18 cellular contexts compared by ENCODE assay signal in genomic region chr14:92726933-92727262, GRCh38. TPM values are rescaled to one million over a fixed set of nuclear protein-coding genes. Genes with fewer than 3 reads are reported as not detected.
A peak's percentile ranks its signal among the peaks of the same experiment; 100 is the strongest.
DNase-seq lines count a peak whose midpoint lies in the region; ATAC-seq, FAIRE-seq and TF ChIP-seq lines count a peak whose summit lies in the region.
"Had no signal": no experiment of that assay in that cellular context is flagged by ENCODE, and none has a peak within 500 bp of the region (broad histone marks: within the 10 kb centered on the region; RNA-seq: fewer than 3 reads in every experiment).

No MANE protein-coding gene starts in this region.

- H3K27ac ChIP-seq in A549 (peak overlapping the region; percentile 75 to 86), HEK293 (ENCODE audit: extremely low read depth, low read depth, low read length) (no peak overlapping the region)
- H3K27ac ChIP-seq: ovary had no signal

- CTCF ChIA-PET in A549 (lab: Yijun Ruan, JAX) (interaction anchor here (1.3 to 6.2 kb wide), 6 partner anchors 12 to 57 kb away, joined by 3 to 54 read pairs (median 8); partner anchors contain the start of gene LGMN), HEK293 (lab: Yijun Ruan, JAX) (interaction anchor here (0.7 kb wide), 1 partner anchor 1099 kb away, joined by 3 read pairs; no protein-coding TSS in a partner anchor)

- no peaks in the 10 kb centered on the region for H3K4me1 Mint-ChIP-seq in endothelial cell (ENCODE audit: unreplicated experiment)
- peaks cover 26% of the 10 kb centered on the region for H3K4me1 Mint-ChIP-seq in stimulated activated naive CD8-positive, alpha-beta T cell treated with anti-CD3 and anti-CD28 coated beads, Interleukin-15, amount 100 ng/mL, for 72 hours

- 90% methylated on average over 8 of the region's 8 CpGs for WGBS in A549 (ENCODE audit: missing lambda C conversion rate)

- no peak overlapping the region for H3K4me3 ChIP-seq in A549
- no peak overlapping the region for H3K4me3 ChIP-seq in HEK293 (ENCODE audit: low read depth, low read length)
- H3K4me3 ChIP-seq: heart left ventricle, mucosa of descending colon, ovary, spleen had no signal

- H3K27ac Mint-ChIP-seq in endothelial cell (ENCODE audit: unreplicated experiment), result no peak overlapping the region
- H3K27ac Mint-ChIP-seq in stimulated activated naive CD8-positive, alpha-beta T cell treated with anti-CD3 and anti-CD28 coated beads, Interleukin-15, amount 100 ng/mL, for 72 hours, result no peak overlapping the region

- H3K4me1 ChIP-seq in A549, result peaks cover 52% of the 10 kb centered on the region
- H3K4me1 ChIP-seq in HEK293 (ENCODE audit: control insufficient read depth, insufficient read depth, low read length), result no peaks in the 10 kb centered on the region

- H3K27me3 Mint-ChIP-seq in endothelial cell (ENCODE audit: unreplicated experiment), result no peaks in the 10 kb centered on the region
- H3K27me3 Mint-ChIP-seq in stimulated activated naive CD8-positive, alpha-beta T cell treated with anti-CD3 and anti-CD28 coated beads, Interleukin-15, amount 100 ng/mL, for 72 hours, result peaks cover 21% of the 10 kb centered on the region

- TF ChIP-seq EP300 in A549 (IDR thresholded peaks at IDR 0.05), result no peak

- no peaks in the 10 kb centered on the region for H3K9me3 Mint-ChIP-seq in endothelial cell (ENCODE audit: unreplicated experiment)
- peaks cover 0 to 7% of the 10 kb centered on the region in 2 donors for H3K9me3 Mint-ChIP-seq in stimulated activated naive CD8-positive, alpha-beta T cell treated with anti-CD3 and anti-CD28 coated beads, Interleukin-15, amount 100 ng/mL, for 72 hours

- no peak for FAIRE-seq in A549 (lab: Jason Lieb, UNC)

- no peak for ATAC-seq in A549
- ATAC-seq in GM18517 (IDR thresholded peaks at IDR 0.05; ENCODE audit: unreplicated experiment), result no peak
- ATAC-seq in stimulated activated naive CD8-positive, alpha-beta T cell treated with anti-CD3 and anti-CD28 coated beads, Interleukin-15, amount 100 ng/mL, for 72 hours, result no peak

- H3K9me3 ChIP-seq in A549 (peaks cover 8% of the 10 kb centered on the region; the same call in 2 of the 3 replicates), HEK293 (ENCODE audit: control insufficient read depth, insufficient read depth, low read depth, low read length) (no peaks in the 10 kb centered on the region)
- H3K9me3 ChIP-seq: heart left ventricle, mucosa of descending colon, ovary had no signal

- TF ChIP-seq POLR2A in A549 (IDR thresholded peaks at IDR 0.05; ENCODE audit: low read length), result no peak

- H3K4me3 Mint-ChIP-seq in endothelial cell (ENCODE audit: unreplicated experiment), result peak overlapping the region; percentile 7
- H3K4me3 Mint-ChIP-seq in stimulated activated naive CD8-positive, alpha-beta T cell treated with anti-CD3 and anti-CD28 coated beads, Interleukin-15, amount 100 ng/mL, for 72 hours, result no peak overlapping the region
- H3K4me3 Mint-ChIP-seq: T-helper 1 cell treated with Interleukin-12 subunit alpha and Interleukin-12 subunit beta and Interleukin-4 antibody, amounts not matched to agents 30 μg/mL and 1 μg/mL, for 36 hours had no signal

- H3K4me2 ChIP-seq in A549, result peak overlapping the region; percentile 60

- TF ChIP-seq CTCF in A549 (IDR thresholded peaks at IDR 0.05) (no peak), HEK293 (tag by site-specific recombination; IDR thresholded peaks at IDR 0.05) (no peak), endothelial cell (IDR thresholded peaks at IDR 0.05; ENCODE audit: unreplicated experiment) (no peak)

- peaks cover 37% of the 10 kb centered on the region for H3K36me3 Mint-ChIP-seq in endothelial cell (ENCODE audit: low read depth, unreplicated experiment)

- POLR2A ChIA-PET in A549 (lab: Yijun Ruan, JAX), result interaction anchor here (0.6 to 2.9 kb wide), 2 partner anchors 18 to 22 kb away, joined by 9 to 30 read pairs; partner anchors contain the start of gene LGMN
- POLR2A ChIA-PET in HEK293 (lab: Yijun Ruan, JAX), result interaction anchor here (0.6 to 6.6 kb wide), 2 partner anchors 21 to 41 kb away, joined by 4 to 34 read pairs; partner anchors contain the start of gene LGMN

- DNase-seq in A549 (ENCODE audit: low read depth in 1 of 2, low spot score in 1 of 2), result no peak
- no peak for DNase-seq in endothelial cell (ENCODE audit: low spot score)
- DNase-seq in posterior vena cava (ENCODE audit: low spot score), result peak; percentile 26
- no peak for DNase-seq in stimulated activated naive CD8-positive, alpha-beta T cell treated with anti-CD3 and anti-CD28 coated beads, Interleukin-15, amount 100 ng/mL, for 72 hours
- no peak for DNase-seq in superior temporal gyrus (ENCODE audit: extremely low spot score)
- no peak for DNase-seq in kidney glomerular epithelial cell (lab: John Stamatoyannopoulos, UW)
- DNase-seq: dermis blood vessel endothelial cell; GOT3; NCI-H345; SIG-M5; spleen; stimulated activated naive CD4-positive, alpha-beta T cell had no signal

- H3K36me3 ChIP-seq in HEK293 (ENCODE audit: control insufficient read depth in 2 of 2, insufficient read depth in 1 of 2, low read length in 2 of 2), result peaks cover 9 to 11% of the 10 kb centered on the region in 2 experiments; a peak in 1 of 3 replicates
- H3K36me3 ChIP-seq: ovary had no signal

- intact Hi-C loops in posterior vena cava (cut with DNase I), result no loop called here

- TF ChIP-seq RAD21 in A549 (conservative IDR thresholded peaks at IDR 0.05 in 1 of 2, IDR thresholded peaks at IDR 0.05 in 1 of 2), result no peak

TF ChIP-seq in A549, 52 proteins besides CTCF, POLR2A, EP300 and RAD21:
- TF ChIP-seq GATA3 (IDR thresholded peaks at IDR 0.05; ENCODE audit: borderline replicate concordance) (peak; percentile 34; the same call in 1 of the 2 replicates), E2F6 (IDR thresholded peaks at IDR 0.05; ENCODE audit: borderline replicate concordance, low read depth) (no peak), KDM1A (IDR thresholded peaks at IDR 0.05; ENCODE audit: low read depth) (no peak)

TF ChIP-seq in HEK293, 187 proteins besides CTCF, POLR2A, EP300 and RAD21:
- TF ChIP-seq ZNF274 (IDR thresholded peaks at IDR 0.05; ENCODE audit: low read length) (no peak), ZNF274 (tag by site-specific recombination; IDR thresholded peaks at IDR 0.05; ENCODE audit: borderline replicate concordance) (no peak), ZNF747 (tag by site-specific recombination; IDR thresholded peaks at IDR 0.05) (no peak), HOXC10 (CRISPR knock-in tag; IDR thresholded peaks at IDR 0.05) (no peak), ZNF571 (tag by site-specific recombination; IDR thresholded peaks at IDR 0.05) (no peak), ZNF24 (tag by site-specific recombination; IDR thresholded peaks at IDR 0.05) (no peak), ZNF580 (tag by site-specific recombination; IDR thresholded peaks at IDR 0.05) (peak; percentile 61; the same call in 1 of the 2 replicates), ZNF530 (tag by site-specific recombination; IDR thresholded peaks at IDR 0.05; ENCODE audit: low read depth) (no peak), ZNF707 (tag by site-specific recombination; IDR thresholded peaks at IDR 0.05) (no peak), ZNF280D (tag by site-specific recombination; IDR thresholded peaks at IDR 0.05) (0 out of 2 replicates have a peak, but pooled peaks have one; percentile 65), ZNF16 (tag by site-specific recombination; IDR thresholded peaks at IDR 0.05; ENCODE audit: low read depth) (no peak), ZNF146 (tag by site-specific recombination; IDR thresholded peaks at IDR 0.05) (no peak)
TF ChIP-seq in HEK293: peak in this region for 2.

RNA-seq across cellular contexts. Expression of gene LGMN, which starts 21.5 kb away (rescaled TPM):
- polyA plus RNA-seq in A549 (2011; rRNA removed), result 106 and 136 TPM in 2 replicates
- 65.2 and 65.4 TPM in 2 replicates for polyA plus RNA-seq in A549 (2012; cell fraction: cytosol; rRNA removed)
- 140 TPM in 2 replicates for polyA plus RNA-seq in A549 (2012; cell fraction: nucleus; rRNA removed)
- polyA plus RNA-seq in A549 (2017; fragmentation: RNase III; extraction: RNeasy Plus Mini Kit Qiagen cat#74134 plus additional on column Dnase treatment), result 59.6 to 70.4 TPM (median 66.2 TPM) in 3 replicates
- 65.5 and 79.0 TPM in 2 replicates for polyA minus RNA-seq in A549 (2011; rRNA and poly(A)+ RNA removed)
- total RNA-seq in endothelial cell (ENCODE audit: unreplicated experiment), result 97.6 TPM
- total RNA-seq in posterior vena cava, result 100 to 1,000 TPM in 1 of 2 donors, 10 to 100 TPM in 1; 71.1 to 105 TPM
